Comparison of ENCODE assay signal across 12 cellular contexts in genomic region chr21:44084496-44085241, GRCh38. TPM values are rescaled to one million over a fixed set of nuclear protein-coding genes. Genes with fewer than 3 reads are reported as not detected.
DNase-seq lines count a peak whose midpoint lies in the region; ATAC-seq and TF ChIP-seq lines count a peak whose summit lies in the region.
"Had no signal": no experiment of that assay in that cellular context is flagged by ENCODE, and none has a peak within 500 bp of the region (broad histone marks: within the 10 kb centered on the region; RNA-seq: fewer than 3 reads in every experiment).

No MANE protein-coding gene starts in this region.

- no peaks in the 10 kb centered on the region for H3K27me3 ChIP-seq in foreskin keratinocyte
- H3K27me3 ChIP-seq: pancreas had no signal

- peak overlapping the region; percentile 80 for H3K4me3 Mint-ChIP-seq in T-helper 2 cell treated with Interferon-gamma antibody and Interleukin-4, amounts not matched to agents 5 μg/mL and 100 μg/mL, for 36 hours
- H3K4me3 Mint-ChIP-seq in activated CD4-positive, alpha-beta memory T cell treated with anti-CD3 and anti-CD28 coated beads, Interleukin-2, amount 10 ng/mL, durations not matched to agents 7 days and 5 days, result peak overlapping the region; percentile 76
- no peak overlapping the region for H3K4me3 Mint-ChIP-seq in stimulated activated memory B cell treated with anti-CD40 and anti-IgM and Interleukin-4, amounts not matched to agents 10 μg/mL and 1 μg/mL and 100 μg/mL, for 72 hours

- peaks cover 6% of the 10 kb centered on the region for H3K4me1 ChIP-seq in foreskin keratinocyte

- H3K27ac ChIP-seq in foreskin keratinocyte, result no peak overlapping the region
- H3K27ac ChIP-seq: 22Rv1 had no signal

- peaks cover 73% of the 10 kb centered on the region for H3K4me1 Mint-ChIP-seq in T-helper 2 cell treated with Interferon-gamma antibody and Interleukin-4, amounts not matched to agents 5 μg/mL and 100 μg/mL, for 36 hours (ENCODE audit: low read depth)
- H3K4me1 Mint-ChIP-seq in activated CD4-positive, alpha-beta memory T cell treated with anti-CD3 and anti-CD28 coated beads, Interleukin-2, amount 10 ng/mL, durations not matched to agents 7 days and 5 days, result peaks cover 98% of the 10 kb centered on the region
- H3K4me1 Mint-ChIP-seq in stimulated activated memory B cell treated with anti-CD40 and anti-IgM and Interleukin-4, amounts not matched to agents 10 μg/mL and 1 μg/mL and 100 μg/mL, for 72 hours, result peaks cover 37% of the 10 kb centered on the region

- no peak for DNase-seq in T-helper 2 cell treated with Interferon-gamma antibody and Interleukin-4, amounts not matched to agents 5 μg/mL and 100 μg/mL, for 36 hours (ENCODE audit: low spot score)
- DNase-seq in T-helper 2 cell (no peak), globus pallidus (ENCODE audit: low spot score) (peak; percentile 54), foreskin keratinocyte (no peak), cerebellar nuclear complex (lab: John Stamatoyannopoulos, UW) (no peak)
- no peak for DNase-seq in activated CD4-positive, alpha-beta memory T cell treated with anti-CD3 and anti-CD28 coated beads, Interleukin-2, amount 10 ng/mL, durations not matched to agents 7 days and 5 days
- DNase-seq: DMS79, NCI-H446 treated with DMSO at 0.1 percent for 48 hours, pancreas had no signal

- peaks cover 88% of the 10 kb centered on the region for H3K36me3 Mint-ChIP-seq in T-helper 2 cell treated with Interferon-gamma antibody and Interleukin-4, amounts not matched to agents 5 μg/mL and 100 μg/mL, for 36 hours (ENCODE audit: low read depth)
- peaks cover 96% of the 10 kb centered on the region for H3K36me3 Mint-ChIP-seq in activated CD4-positive, alpha-beta memory T cell treated with anti-CD3 and anti-CD28 coated beads, Interleukin-2, amount 10 ng/mL, durations not matched to agents 7 days and 5 days (ENCODE audit: low read depth)
- peaks cover 97% of the 10 kb centered on the region for H3K36me3 Mint-ChIP-seq in stimulated activated memory B cell treated with anti-CD40 and anti-IgM and Interleukin-4, amounts not matched to agents 10 μg/mL and 1 μg/mL and 100 μg/mL, for 72 hours

- peak overlapping the region; percentile 98 for H3K27ac Mint-ChIP-seq in T-helper 2 cell treated with Interferon-gamma antibody and Interleukin-4, amounts not matched to agents 5 μg/mL and 100 μg/mL, for 36 hours
- peak overlapping the region; percentile 99 for H3K27ac Mint-ChIP-seq in activated CD4-positive, alpha-beta memory T cell treated with anti-CD3 and anti-CD28 coated beads, Interleukin-2, amount 10 ng/mL, durations not matched to agents 7 days and 5 days
- H3K27ac Mint-ChIP-seq in stimulated activated memory B cell treated with anti-CD40 and anti-IgM and Interleukin-4, amounts not matched to agents 10 μg/mL and 1 μg/mL and 100 μg/mL, for 72 hours, result peak overlapping the region; percentile 94

- no peaks in the 10 kb centered on the region for H3K9me3 Mint-ChIP-seq in T-helper 2 cell treated with Interferon-gamma antibody and Interleukin-4, amounts not matched to agents 5 μg/mL and 100 μg/mL, for 36 hours
- H3K9me3 Mint-ChIP-seq in activated CD4-positive, alpha-beta memory T cell treated with anti-CD3 and anti-CD28 coated beads, Interleukin-2, amount 10 ng/mL, durations not matched to agents 7 days and 5 days, result no peaks in the 10 kb centered on the region
- no peaks in the 10 kb centered on the region for H3K9me3 Mint-ChIP-seq in stimulated activated memory B cell treated with anti-CD40 and anti-IgM and Interleukin-4, amounts not matched to agents 10 μg/mL and 1 μg/mL and 100 μg/mL, for 72 hours

- no peak for TF ChIP-seq CTCF in foreskin keratinocyte (conservative IDR thresholded peaks at IDR 0.05)

- no peak for ATAC-seq in stimulated activated memory B cell treated with anti-CD40 and anti-IgM and Interleukin-4, amounts not matched to agents 10 μg/mL and 1 μg/mL and 100 μg/mL, for 72 hours
- ATAC-seq in foreskin keratinocyte (no peak), HG02678 (IDR thresholded peaks at IDR 0.05; ENCODE audit: unreplicated experiment) (no peak)

- POLR2A ChIA-PET in activated CD4-positive, alpha-beta memory T cell treated with anti-CD3 and anti-CD28 coated beads, Interleukin-2, amount 10 ng/mL, durations not matched to agents 7 days and 5 days (lab: Charles Lee), result interaction anchor here (0.9 to 5.0 kb wide), 10 partner anchors 8 to 789 kb away, joined by 3 to 71 read pairs (median 6); partner anchors contain the start of genes PTTG1IP and TRAPPC10

- H3K27me3 Mint-ChIP-seq in T-helper 2 cell treated with Interferon-gamma antibody and Interleukin-4, amounts not matched to agents 5 μg/mL and 100 μg/mL, for 36 hours (ENCODE audit: low read depth), result no peaks in the 10 kb centered on the region
- no peaks in the 10 kb centered on the region for H3K27me3 Mint-ChIP-seq in activated CD4-positive, alpha-beta memory T cell treated with anti-CD3 and anti-CD28 coated beads, Interleukin-2, amount 10 ng/mL, durations not matched to agents 7 days and 5 days
- H3K27me3 Mint-ChIP-seq in stimulated activated memory B cell treated with anti-CD40 and anti-IgM and Interleukin-4, amounts not matched to agents 10 μg/mL and 1 μg/mL and 100 μg/mL, for 72 hours, result no peaks in the 10 kb centered on the region

- CTCF ChIA-PET in activated CD4-positive, alpha-beta memory T cell treated with anti-CD3 and anti-CD28 coated beads, Interleukin-2, amount 10 ng/mL, durations not matched to agents 7 days and 5 days (lab: Charles Lee), result interaction anchor here (1.2 to 2.6 kb wide), 6 partner anchors 9 to 213 kb away, joined by 3 to 7 read pairs (median 4); no protein-coding TSS in a partner anchor

RNA-seq across cellular contexts. Expression of gene PWP2, which starts 22.5 kb away (rescaled TPM):
- total RNA-seq in activated CD4-positive, alpha-beta memory T cell treated with anti-CD3 and anti-CD28 coated beads, Interleukin-2, amount 10 ng/mL, durations not matched to agents 7 days and 5 days, result 10 to 100 TPM; 18.6 to 22.5 TPM
- total RNA-seq in foreskin keratinocyte, result 2.4 and 23.6 TPM in 2 replicates
- 0.89 and 13.6 TPM in 2 replicates for polyA plus RNA-seq in foreskin keratinocyte

RNA-seq across cellular contexts. Expression of gene GATD3, which starts 48.8 kb away (rescaled TPM):
- total RNA-seq in activated CD4-positive, alpha-beta memory T cell treated with anti-CD3 and anti-CD28 coated beads, Interleukin-2, amount 10 ng/mL, durations not matched to agents 7 days and 5 days, result 10 to 100 TPM; 48.9 to 49.5 TPM
- total RNA-seq in foreskin keratinocyte, result 4.7 and 23.2 TPM in 2 replicates
- polyA plus RNA-seq in foreskin keratinocyte, result 5.0 and 28.8 TPM in 2 replicates
